17 cellular contexts compared by ENCODE assay signal in genomic region chr6:73565767-73566485, GRCh38. TPM values are rescaled to one million over a fixed set of nuclear protein-coding genes. Genes with fewer than 3 reads are reported as not detected.
DNase-seq lines count a peak whose midpoint lies in the region; ATAC-seq, FAIRE-seq and TF ChIP-seq lines count a peak whose summit lies in the region.
"Had no signal": no experiment of that assay in that cellular context is flagged by ENCODE, and none has a peak within 500 bp of the region (broad histone marks: within the 10 kb centered on the region; RNA-seq: fewer than 3 reads in every experiment).

No MANE protein-coding gene starts in this region.

- H3K23me2 ChIP-seq in H1 (ENCODE audit: low read depth, low read length), result no peaks in the 10 kb centered on the region

- intact Hi-C loops in IMR-90 (cut with micrococcal nuclease) (no loop called here), CD14-positive monocyte (cut with micrococcal nuclease) (loop anchor here (5.0 kb wide), 2 partner anchors 34 to 41 kb away; no protein-coding TSS in a partner anchor)

- H3K9ac ChIP-seq in IMR-90 (ENCODE audit: low read depth, low read length) (no peak overlapping the region; the same call in 1 of the 2 replicates), H1 (replicated peaks in 1 of 4; ENCODE audit: extremely low read depth in 1 of 4, low read depth in 3 of 4, low read length in 3 of 4) (no peak overlapping the region)

- H3K9me3 Mint-ChIP-seq in mesothelial cell of epicardium (no peaks in the 10 kb centered on the region), CD14-positive monocyte (no peaks in the 10 kb centered on the region)
- H3K9me3 Mint-ChIP-seq: activated naive CD4-positive, alpha-beta T cell treated with anti-CD3 and anti-CD28 coated beads, Interleukin-2, amount 10 ng/mL, durations not matched to agents 7 days and 5 days; dendritic cell treated with granulocyte-macrophage colony-stimulating factor and Interleukin-4, amounts not matched to agents 40 ng/mL and 50 ng/mL, for 4 days had no signal

- H2BK12ac ChIP-seq in H1 (ENCODE audit: low read depth, low read length), result peak overlapping the region; percentile 97

- H3K36me3 ChIP-seq in IMR-90 (ENCODE audit: control insufficient read depth, insufficient read depth, low read length), result no peaks in the 10 kb centered on the region
- H3K36me3 ChIP-seq in H1 (ENCODE audit: control insufficient read depth in 2 of 4, insufficient read depth in 4 of 4, low read length in 3 of 4), result no peaks in the 10 kb centered on the region
- no peaks in the 10 kb centered on the region for H3K36me3 ChIP-seq in MG63
- H3K36me3 ChIP-seq: thyroid gland had no signal

- no peak for TF ChIP-seq RAD21 in IMR-90 (IDR thresholded peaks at IDR 0.05; ENCODE audit: low read length)
- TF ChIP-seq RAD21 in H1 (IDR thresholded peaks at IDR 0.05 in 1 of 2, conservative IDR thresholded peaks at IDR 0.05 in 1 of 2; ENCODE audit: low read depth in 2 of 2, low read length in 2 of 2), result no peak

- H3K4ac ChIP-seq in IMR-90 (ENCODE audit: low read depth, low read length) (peak overlapping the region; percentile 92), H1 (replicated peaks; ENCODE audit: insufficient read length, low read depth, low read length) (no peak overlapping the region)

- H3K9me3 ChIP-seq in IMR-90 (ENCODE audit: control insufficient read depth, insufficient read depth, low read length), result no peaks in the 10 kb centered on the region
- H3K9me3 ChIP-seq in H1 (ENCODE audit: insufficient read depth in 2 of 2, low read depth in 1 of 2, low read length in 1 of 2), result no peaks in the 10 kb centered on the region
- no peaks in the 10 kb centered on the region for H3K9me3 ChIP-seq in MG63
- H3K9me3 ChIP-seq: thyroid gland had no signal

- H2AFZ ChIP-seq in IMR-90 (replicated peaks; ENCODE audit: low read length, poor library complexity), result peak overlapping the region; percentile 80
- no peak overlapping the region for H2AFZ ChIP-seq in H1 (ENCODE audit: low read length)

- H3K23ac ChIP-seq in IMR-90 (ENCODE audit: low read depth, low read length) (peak overlapping the region; percentile 48), H1 (ENCODE audit: insufficient read length) (no peak overlapping the region)

- no peak for FAIRE-seq in H1 (lab: Jason Lieb, UNC)

- peak overlapping the region; percentile 82; the same call in 1 of the 2 replicates for H2AK5ac ChIP-seq in IMR-90 (ENCODE audit: low read depth, low read length)
- peak overlapping the region; percentile 98 for H2AK5ac ChIP-seq in H1 (ENCODE audit: low read depth, low read length)

- H2BK15ac ChIP-seq in IMR-90 (ENCODE audit: low read depth, low read length) (peak overlapping the region; percentile 92; the same call in 2 of the 3 replicates), H1 (ENCODE audit: low read length) (no peak overlapping the region)

- dilution Hi-C loops in IMR-90 (cut with HindIII; ENCODE audit: low sequenced_read_pairs, unreplicated experiment), result no loop called here

- no TSS peak for BruUV-seq in IMR-90 (replicated peaks; lab: Mats Ljungman, UMichigan)

- peaks cover 12% of the 10 kb centered on the region for H3K9me1 ChIP-seq in IMR-90 (ENCODE audit: insufficient read depth, low read length)

- H3K27ac ChIP-seq in IMR-90 (ENCODE audit: insufficient read depth, low read length) (no peak overlapping the region), H1 (ENCODE audit: low read depth, low read length) (peak overlapping the region; percentile 32; the same call in 1 of the 2 replicates)
- H3K27ac ChIP-seq: foreskin keratinocyte, HL-60, thyroid gland had no signal

- POLR2A ChIA-PET in IMR-90 (lab: Charles Lee; ENCODE audit: unreplicated experiment) (interaction anchor here (1.1 kb wide), 2 partner anchors 14 to 46 kb away, joined by 3 to 4 read pairs; no protein-coding TSS in a partner anchor), H1 (lab: Charles Lee; ENCODE audit: partially characterized antibody) (interaction anchor here (0.7 to 45.0 kb wide), 10 partner anchors 9 to 87 kb away, joined by 3 to 1482 read pairs (median 6); partner anchors contain the start of genes EEF1A1 and SLC17A5)

- H3K27ac Mint-ChIP-seq in mesothelial cell of epicardium (peak overlapping the region; percentile 94), CD14-positive monocyte (peak overlapping the region in 2 of 7 donors; percentile 88 to 90)
- H3K27ac Mint-ChIP-seq: activated naive CD4-positive, alpha-beta T cell treated with anti-CD3 and anti-CD28 coated beads, Interleukin-2, amount 10 ng/mL, durations not matched to agents 7 days and 5 days; CD4-positive, CD25-positive, alpha-beta regulatory T cell had no signal

- H3K18ac ChIP-seq in IMR-90 (ENCODE audit: low read depth, low read length) (peak overlapping the region; percentile 87; the same call in 1 of the 2 replicates), H1 (ENCODE audit: extremely low read depth, low read length) (peak overlapping the region; percentile 82; the same call in 1 of the 2 replicates)

- no peak for TF ChIP-seq CTCF in IMR-90 (conservative IDR thresholded peaks at IDR 0.05; ENCODE audit: low read depth, low read length)
- no peak for TF ChIP-seq CTCF in H1 (IDR thresholded peaks at IDR 0.05; ENCODE audit: control extremely low read depth in 1 of 3, insufficient read depth in 1 of 3, low read depth in 1 of 3, low read length in 3 of 3)
- TF ChIP-seq CTCF in mesothelial cell of epicardium (IDR thresholded peaks at IDR 0.05; ENCODE audit: unreplicated experiment), result no peak
- no peak for TF ChIP-seq CTCF in GM13977 (IDR thresholded peaks at IDR 0.05; ENCODE audit: extremely low read depth, insufficient read depth, missing control alignments)
- no peak for TF ChIP-seq CTCF in CD14-positive monocyte (IDR thresholded peaks at IDR 0.05)

- 96% methylated on average over 7 of the region's 11 CpGs; no CpG with 5 or more reads in 1 of the 2 experiments for WGBS in IMR-90 (ENCODE audit: extremely low coverage in 2 of 2, insufficient read length in 1 of 2), 2 experiments
- WGBS in H1 (ENCODE audit: extremely low coverage in 1 of 2, insufficient coverage in 1 of 2, insufficient read length in 1 of 2, insufficient replicate concordance in 2 of 2, low coverage in 1 of 2, low lambda C conversion rate in 2 of 2, missing lambda C conversion rate in 1 of 2), 2 experiments, result 82% methylated on average over 11 of the region's 11 CpGs; no CpG with 5 or more reads in 1 of the 2 experiments

- peak overlapping the region; percentile 57; the same call in 1 of the 2 replicates for H3K4me2 ChIP-seq in IMR-90 (ENCODE audit: low read depth, low read length)
- H3K4me2 ChIP-seq in H1 (ENCODE audit: insufficient read depth in 1 of 2, low read depth in 2 of 2, low read length in 2 of 2), result no peak overlapping the region

- H4K20me1 ChIP-seq in IMR-90 (ENCODE audit: insufficient read depth, low read length) (no peaks in the 10 kb centered on the region), H1 (replicated peaks in 1 of 2; ENCODE audit: control insufficient read depth in 1 of 2, insufficient read depth in 2 of 2, low read length in 2 of 2) (no peaks in the 10 kb centered on the region)

- peak; percentile 33 for DNase-seq in AG08396 (ENCODE audit: low spot score)
- peak; percentile 15 for DNase-seq in IMR-90
- peak in 1 of 2 experiments; percentile 67 for DNase-seq in H1 (ENCODE audit: low read depth in 1 of 2, low spot score in 2 of 2)
- no peak for DNase-seq in mesothelial cell of epicardium (ENCODE audit: low spot score in 2 of 2, unreplicated experiment in 2 of 2)
- DNase-seq in GM13977 (ENCODE audit: low spot score), result no peak
- DNase-seq in CD14-positive monocyte (ENCODE audit: low spot score), result no peak
- DNase-seq in MG63, result no peak
- DNase-seq: activated CD4-positive, alpha-beta T cell treated with anti-CD3 and anti-CD28 coated beads, Interleukin-2, amount 50 U/mL, for 1 hour; activated naive CD4-positive, alpha-beta T cell treated with anti-CD3 and anti-CD28 coated beads, Interleukin-2, amount 10 ng/mL, durations not matched to agents 7 days and 5 days; CD4-positive, CD25-positive, alpha-beta regulatory T cell; NCI-H1417; NCI-H748 treated with DMSO at 0.1 percent for 48 hours; thyroid gland had no signal

- 0 out of 3 replicates have a peak, but pooled peaks of 1 of the 2 experiments have one; percentile 38 for TF ChIP-seq EP300 in H1 (IDR thresholded peaks at IDR 0.05; ENCODE audit: borderline replicate concordance in 1 of 2, low read depth in 2 of 2, low read length in 2 of 2)

- in situ Hi-C loops in IMR-90 (cut with MboI; ENCODE audit: low sequenced_read_pairs) (no loop called here), GM13977 (cut with MboI; ENCODE audit: low pct_unique_long_range_greater_than_20kb, low sequenced_read_pairs, unreplicated experiment) (no loop called here)

- H3K79me2 ChIP-seq in H1 (ENCODE audit: control insufficient read depth in 1 of 2, insufficient read depth in 2 of 2, low read length in 2 of 2), result no peaks in the 10 kb centered on the region

- peak overlapping the region; percentile 84 for H2BK5ac ChIP-seq in IMR-90 (ENCODE audit: low read depth, low read length, poor library complexity, severe bottlenecking)
- peak overlapping the region; percentile 95 for H2BK5ac ChIP-seq in H1 (ENCODE audit: low read depth, low read length)

- H3K14ac ChIP-seq in IMR-90 (replicated peaks; ENCODE audit: low read depth, low read length) (peak overlapping the region; percentile 81), H1 (ENCODE audit: insufficient read length) (no peak overlapping the region)

- H3K27me3 ChIP-seq in IMR-90 (ENCODE audit: control insufficient read depth, insufficient read depth, low read length), result no peaks in the 10 kb centered on the region
- no peaks in the 10 kb centered on the region for H3K27me3 ChIP-seq in H1 (replicated peaks in 1 of 4; ENCODE audit: control insufficient read depth in 3 of 4, extremely low read depth in 1 of 4, insufficient read depth in 3 of 4, low read length in 3 of 4)
- H3K27me3 ChIP-seq in MG63, result no peaks in the 10 kb centered on the region
- H3K27me3 ChIP-seq: foreskin keratinocyte, thyroid gland had no signal

- H4K8ac ChIP-seq in IMR-90 (ENCODE audit: low read depth in 2 of 2, low read length in 2 of 2) (peak overlapping the region; percentile 35 to 84; a peak in 3 of 4 replicates), H1 (ENCODE audit: extremely low read depth, insufficient read depth, low read length) (no peak overlapping the region)

- H4K5ac ChIP-seq in IMR-90 (ENCODE audit: low read depth, low read length), result peak overlapping the region; percentile 91; the same call in 1 of the 2 replicates
- H4K5ac ChIP-seq in H1 (ENCODE audit: insufficient read length, low read depth, low read length), result peak overlapping the region; percentile 38

- peaks cover 9% of the 10 kb centered on the region for H3K4me1 ChIP-seq in IMR-90 (ENCODE audit: control insufficient read depth, insufficient read depth, low read length)
- H3K4me1 ChIP-seq in H1 (replicated peaks in 1 of 4; ENCODE audit: control insufficient read depth in 3 of 4, insufficient read depth in 4 of 4, low read length in 3 of 4), result peaks cover 3 to 14% (median 10%) of the 10 kb centered on the region in 4 experiments; a peak in 5 of 7 replicates
- H3K4me1 ChIP-seq: foreskin keratinocyte, thyroid gland had no signal

- TF ChIP-seq POLR2A in IMR-90 (IDR thresholded peaks at IDR 0.05; ENCODE audit: low read depth, low read length) (no peak), H1 (IDR thresholded peaks at IDR 0.05; ENCODE audit: control extremely low read depth in 1 of 2, low read depth in 2 of 2, low read length in 2 of 2) (no peak)

- H3K4me3 Mint-ChIP-seq in mesothelial cell of epicardium, result no peak overlapping the region
- no peak overlapping the region for H3K4me3 Mint-ChIP-seq in CD14-positive monocyte
- H3K4me3 Mint-ChIP-seq: activated naive CD4-positive, alpha-beta T cell treated with anti-CD3 and anti-CD28 coated beads, Interleukin-2, amount 10 ng/mL, durations not matched to agents 7 days and 5 days; CD4-positive, CD25-positive, alpha-beta regulatory T cell; dendritic cell treated with granulocyte-macrophage colony-stimulating factor and Interleukin-4, amounts not matched to agents 40 ng/mL and 50 ng/mL, for 4 days had no signal

- no peaks in the 10 kb centered on the region for H3K27me3 Mint-ChIP-seq in mesothelial cell of epicardium (ENCODE audit: low read depth)
- H3K27me3 Mint-ChIP-seq in CD14-positive monocyte (ENCODE audit: low read depth in 3 of 3), result peaks cover 0 to 3% (median 0%) of the 10 kb centered on the region in 3 donors
- H3K27me3 Mint-ChIP-seq: activated naive CD4-positive, alpha-beta T cell treated with anti-CD3 and anti-CD28 coated beads, Interleukin-2, amount 10 ng/mL, durations not matched to agents 7 days and 5 days; CD4-positive, CD25-positive, alpha-beta regulatory T cell; dendritic cell treated with granulocyte-macrophage colony-stimulating factor and Interleukin-4, amounts not matched to agents 40 ng/mL and 50 ng/mL, for 4 days had no signal

- H3K36me3 Mint-ChIP-seq in mesothelial cell of epicardium (no peaks in the 10 kb centered on the region), CD14-positive monocyte (no peaks in the 10 kb centered on the region)
- H3K36me3 Mint-ChIP-seq: activated naive CD4-positive, alpha-beta T cell treated with anti-CD3 and anti-CD28 coated beads, Interleukin-2, amount 10 ng/mL, durations not matched to agents 7 days and 5 days; CD4-positive, CD25-positive, alpha-beta regulatory T cell had no signal

- 0 out of 4 replicates have a peak, but pooled peaks cover 0 to 4% of the 10 kb centered on the region in 2 experiments for H3K79me1 ChIP-seq in IMR-90 (ENCODE audit: low read depth in 1 of 2, low read length in 2 of 2)
- no peaks in the 10 kb centered on the region for H3K79me1 ChIP-seq in H1 (ENCODE audit: low read depth, low read length)

- peaks cover 26% of the 10 kb centered on the region for H3K4me1 Mint-ChIP-seq in mesothelial cell of epicardium
- peaks cover 19% of the 10 kb centered on the region for H3K4me1 Mint-ChIP-seq in CD14-positive monocyte
- H3K4me1 Mint-ChIP-seq: activated naive CD4-positive, alpha-beta T cell treated with anti-CD3 and anti-CD28 coated beads, Interleukin-2, amount 10 ng/mL, durations not matched to agents 7 days and 5 days had no signal

- peak overlapping the region; percentile 19 for H2AK9ac ChIP-seq in IMR-90 (replicated peaks; ENCODE audit: low read depth, low read length, poor library complexity)

- H2BK20ac ChIP-seq in IMR-90 (ENCODE audit: low read depth, low read length) (peak overlapping the region; percentile 96), H1 (ENCODE audit: low read length) (peak overlapping the region; percentile 100)

- CTCF ChIA-PET in IMR-90 (lab: Yijun Ruan, JAX), result interaction anchor here (1.0 kb wide), 1 partner anchor 11 kb away, joined by 3 read pairs; no protein-coding TSS in a partner anchor
- CTCF ChIA-PET in H1 (lab: Charles Lee; ENCODE audit: partially characterized antibody), result interaction anchor here (0.6 to 2.1 kb wide), 5 partner anchors 11 to 45 kb away, joined by 3 to 6 read pairs (median 5); no protein-coding TSS in a partner anchor

- H3K4me3 ChIP-seq in IMR-90 (ENCODE audit: insufficient read depth, low read depth, low read length) (no peak overlapping the region), H1 (ENCODE audit: extremely low read depth in 1 of 4, insufficient read depth in 2 of 4, low read depth in 3 of 4, low read length in 4 of 4) (no peak overlapping the region), MG63 (no peak overlapping the region)
- H3K4me3 ChIP-seq: thyroid gland had no signal

- H4K91ac ChIP-seq in IMR-90 (ENCODE audit: insufficient read depth, low read depth, low read length) (peak overlapping the region; percentile 74), H1 (replicated peaks; ENCODE audit: insufficient read length, low read length) (peak overlapping the region; percentile 98)

- H2BK120ac ChIP-seq in IMR-90 (ENCODE audit: low read depth, low read length) (peak overlapping the region; percentile 97), H1 (replicated peaks; ENCODE audit: low read depth, low read length) (peak overlapping the region; percentile 94)

- peak; percentile 90 for ATAC-seq in IMR-90 (ENCODE audit: low read depth)
- no peak for ATAC-seq in GM18873 (IDR thresholded peaks at IDR 0.05; ENCODE audit: low FRiP score, unreplicated experiment)
- ATAC-seq: foreskin keratinocyte had no signal

- H3K56ac ChIP-seq in IMR-90 (ENCODE audit: extremely low read depth, insufficient read depth, low read length) (peak overlapping the region; percentile 70; the same call in 1 of the 2 replicates), H1 (replicated peaks; ENCODE audit: insufficient read length, low read depth, low read length) (no peak overlapping the region)

RNA-seq across cellular contexts. Expression of gene EEF1A1, which starts 45.1 kb away (rescaled TPM):
- 28,223 and 30,152 TPM in 2 replicates for total RNA-seq in IMR-90 (2012; rRNA removed)
- polyA plus RNA-seq in IMR-90 (2012; rRNA removed), result 11,870 and 14,757 TPM in 2 replicates
- polyA plus RNA-seq in IMR-90 (2012; cell fraction: cytosol; rRNA removed), result 7,454 and 10,082 TPM in 2 replicates
- polyA plus RNA-seq in IMR-90 (2012; cell fraction: nucleus; rRNA removed; ENCODE audit: low replicate concordance), result 1,642 and 5,672 TPM in 2 replicates
- 13,468 and 13,823 TPM in 2 replicates for total RNA-seq in H1 (2021; fragmentation: NEBNext Ultra II Directional; extraction: Animal tissue kit (Norgen Biotek cat#: 25700))
- polyA plus RNA-seq in H1 (2011; rRNA removed), result 10,552 and 13,927 TPM in 2 replicates
- polyA plus RNA-seq in H1 (2011; cell fraction: cytosol; rRNA removed), result 16,498 TPM
- polyA plus RNA-seq in H1 (2011; cell fraction: nucleus; rRNA removed), result 10,268 TPM
- polyA plus RNA-seq in H1 (2012, experiment 1 of 2), result 14,752 to 19,552 TPM (median 16,169 TPM) in 4 replicates
- polyA plus RNA-seq in H1 (2012, experiment 2 of 2), result 2,073 TPM
- polyA plus RNA-seq in H1 (2013, experiment 1 of 2), result 13,042 TPM
- polyA plus RNA-seq in H1 (2013, experiment 2 of 2), result 13,003 TPM
- polyA minus RNA-seq in H1 (2011; rRNA and poly(A)+ RNA removed), result 13,556 and 16,300 TPM in 2 replicates
- polyA minus RNA-seq in H1 (2011; cell fraction: cytosol; rRNA and poly(A)+ RNA removed), result 5,618 TPM
- polyA minus RNA-seq in H1 (2011; cell fraction: nucleus; rRNA and poly(A)+ RNA removed), result 6,584 TPM
- 11,105 to 11,574 TPM (median 11,439 TPM) in 3 replicates for total RNA-seq in mesothelial cell of epicardium
- 1,000 to 10,000 TPM; 5,292 to 5,586 TPM for polyA plus RNA-seq in CD14-positive monocyte
- total RNA-seq in MG63 (2014; rRNA removed; shearing (Covaris generic); ENCODE audit: low replicate concordance), result 14,402 and 16,931 TPM in 2 replicates

Comparison
In these comparisons a context has a peak if more than half of its experiments do, and no peak if none do; other contexts are left out.
1. DNase-seq: peak in AG08396 (single experiment) and IMR-90 (single experiment); none in mesothelial cell of epicardium (0 of 2), GM13977 (single experiment), CD14-positive monocyte (single experiment) and MG63 (single experiment).